1 cellular context compared by ENCODE assay signal in the genomic region with DNA sequence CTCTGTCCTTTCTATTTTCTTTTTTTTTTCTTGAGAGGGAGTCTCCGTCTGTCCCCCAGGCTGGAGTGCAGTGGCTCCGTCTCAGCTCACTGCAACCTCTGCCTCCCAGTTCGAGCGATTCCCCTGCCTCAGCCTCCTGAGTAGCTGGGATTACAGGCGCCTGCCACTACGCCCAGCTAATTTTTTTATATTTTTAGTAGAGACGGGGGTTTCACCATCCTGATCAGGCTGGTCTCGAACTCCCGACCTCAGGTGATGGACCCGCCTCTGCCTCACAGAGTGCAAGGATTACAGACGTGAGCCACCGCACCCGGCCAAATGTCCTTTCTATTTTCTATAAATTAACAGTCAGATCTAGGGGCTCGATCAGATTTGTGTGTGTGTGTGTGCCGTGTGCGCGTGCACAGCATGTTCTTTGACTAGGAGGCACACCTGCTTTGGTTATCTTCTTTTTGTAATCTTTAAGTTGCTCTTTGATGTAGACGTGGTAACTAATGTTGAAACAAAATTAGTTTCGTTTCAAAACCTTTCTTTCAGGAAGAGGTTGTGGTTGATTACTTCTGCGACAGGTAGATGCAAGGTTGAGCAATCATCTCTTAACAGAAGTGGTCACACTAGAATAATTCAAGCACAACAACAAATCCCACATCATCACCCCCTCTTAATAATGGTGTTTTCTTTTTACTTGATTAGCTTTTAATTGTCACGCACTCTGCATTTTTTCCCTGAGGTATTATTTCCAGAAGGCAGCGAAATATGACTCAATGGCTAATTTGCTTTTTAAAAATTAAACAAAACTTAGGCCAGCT.
TF ChIP-seq lines count a peak whose summit lies in the region.

No MANE protein-coding gene starts in this region.

TF ChIP-seq in GM23338, 12 proteins besides CTCF, POLR2A, EP300 and RAD21 (continued from another document):
- TF ChIP-seq, protein P1, sequence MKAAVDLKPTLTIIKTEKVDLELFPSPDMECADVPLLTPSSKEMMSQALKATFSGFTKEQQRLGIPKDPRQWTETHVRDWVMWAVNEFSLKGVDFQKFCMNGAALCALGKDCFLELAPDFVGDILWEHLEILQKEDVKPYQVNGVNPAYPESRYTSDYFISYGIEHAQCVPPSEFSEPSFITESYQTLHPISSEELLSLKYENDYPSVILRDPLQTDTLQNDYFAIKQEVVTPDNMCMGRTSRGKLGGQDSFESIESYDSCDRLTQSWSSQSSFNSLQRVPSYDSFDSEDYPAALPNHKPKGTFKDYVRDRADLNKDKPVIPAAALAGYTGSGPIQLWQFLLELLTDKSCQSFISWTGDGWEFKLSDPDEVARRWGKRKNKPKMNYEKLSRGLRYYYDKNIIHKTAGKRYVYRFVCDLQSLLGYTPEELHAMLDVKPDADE (IDR thresholded peaks at IDR 0.05) = no peak
- TF ChIP-seq STAT1 (IDR thresholded peaks at IDR 0.05; ENCODE audit: unreplicated experiment) (no peak), EZH2 (IDR thresholded peaks at IDR 0.05; ENCODE audit: low read depth, unreplicated experiment) (no peak), POLR2AphosphoS5 (IDR thresholded peaks at IDR 0.05; ENCODE audit: low read depth) (no peak), JUNB (IDR thresholded peaks at IDR 0.05; ENCODE audit: unreplicated experiment) (no peak), CREB1 (CRISPR knock-in tag; IDR thresholded peaks at IDR 0.05; ENCODE audit: low read depth) (no peak), ZNF331 (CRISPR knock-in tag; IDR thresholded peaks at IDR 0.05; ENCODE audit: low read depth) (no peak)
- TF ChIP-seq, protein P2, sequence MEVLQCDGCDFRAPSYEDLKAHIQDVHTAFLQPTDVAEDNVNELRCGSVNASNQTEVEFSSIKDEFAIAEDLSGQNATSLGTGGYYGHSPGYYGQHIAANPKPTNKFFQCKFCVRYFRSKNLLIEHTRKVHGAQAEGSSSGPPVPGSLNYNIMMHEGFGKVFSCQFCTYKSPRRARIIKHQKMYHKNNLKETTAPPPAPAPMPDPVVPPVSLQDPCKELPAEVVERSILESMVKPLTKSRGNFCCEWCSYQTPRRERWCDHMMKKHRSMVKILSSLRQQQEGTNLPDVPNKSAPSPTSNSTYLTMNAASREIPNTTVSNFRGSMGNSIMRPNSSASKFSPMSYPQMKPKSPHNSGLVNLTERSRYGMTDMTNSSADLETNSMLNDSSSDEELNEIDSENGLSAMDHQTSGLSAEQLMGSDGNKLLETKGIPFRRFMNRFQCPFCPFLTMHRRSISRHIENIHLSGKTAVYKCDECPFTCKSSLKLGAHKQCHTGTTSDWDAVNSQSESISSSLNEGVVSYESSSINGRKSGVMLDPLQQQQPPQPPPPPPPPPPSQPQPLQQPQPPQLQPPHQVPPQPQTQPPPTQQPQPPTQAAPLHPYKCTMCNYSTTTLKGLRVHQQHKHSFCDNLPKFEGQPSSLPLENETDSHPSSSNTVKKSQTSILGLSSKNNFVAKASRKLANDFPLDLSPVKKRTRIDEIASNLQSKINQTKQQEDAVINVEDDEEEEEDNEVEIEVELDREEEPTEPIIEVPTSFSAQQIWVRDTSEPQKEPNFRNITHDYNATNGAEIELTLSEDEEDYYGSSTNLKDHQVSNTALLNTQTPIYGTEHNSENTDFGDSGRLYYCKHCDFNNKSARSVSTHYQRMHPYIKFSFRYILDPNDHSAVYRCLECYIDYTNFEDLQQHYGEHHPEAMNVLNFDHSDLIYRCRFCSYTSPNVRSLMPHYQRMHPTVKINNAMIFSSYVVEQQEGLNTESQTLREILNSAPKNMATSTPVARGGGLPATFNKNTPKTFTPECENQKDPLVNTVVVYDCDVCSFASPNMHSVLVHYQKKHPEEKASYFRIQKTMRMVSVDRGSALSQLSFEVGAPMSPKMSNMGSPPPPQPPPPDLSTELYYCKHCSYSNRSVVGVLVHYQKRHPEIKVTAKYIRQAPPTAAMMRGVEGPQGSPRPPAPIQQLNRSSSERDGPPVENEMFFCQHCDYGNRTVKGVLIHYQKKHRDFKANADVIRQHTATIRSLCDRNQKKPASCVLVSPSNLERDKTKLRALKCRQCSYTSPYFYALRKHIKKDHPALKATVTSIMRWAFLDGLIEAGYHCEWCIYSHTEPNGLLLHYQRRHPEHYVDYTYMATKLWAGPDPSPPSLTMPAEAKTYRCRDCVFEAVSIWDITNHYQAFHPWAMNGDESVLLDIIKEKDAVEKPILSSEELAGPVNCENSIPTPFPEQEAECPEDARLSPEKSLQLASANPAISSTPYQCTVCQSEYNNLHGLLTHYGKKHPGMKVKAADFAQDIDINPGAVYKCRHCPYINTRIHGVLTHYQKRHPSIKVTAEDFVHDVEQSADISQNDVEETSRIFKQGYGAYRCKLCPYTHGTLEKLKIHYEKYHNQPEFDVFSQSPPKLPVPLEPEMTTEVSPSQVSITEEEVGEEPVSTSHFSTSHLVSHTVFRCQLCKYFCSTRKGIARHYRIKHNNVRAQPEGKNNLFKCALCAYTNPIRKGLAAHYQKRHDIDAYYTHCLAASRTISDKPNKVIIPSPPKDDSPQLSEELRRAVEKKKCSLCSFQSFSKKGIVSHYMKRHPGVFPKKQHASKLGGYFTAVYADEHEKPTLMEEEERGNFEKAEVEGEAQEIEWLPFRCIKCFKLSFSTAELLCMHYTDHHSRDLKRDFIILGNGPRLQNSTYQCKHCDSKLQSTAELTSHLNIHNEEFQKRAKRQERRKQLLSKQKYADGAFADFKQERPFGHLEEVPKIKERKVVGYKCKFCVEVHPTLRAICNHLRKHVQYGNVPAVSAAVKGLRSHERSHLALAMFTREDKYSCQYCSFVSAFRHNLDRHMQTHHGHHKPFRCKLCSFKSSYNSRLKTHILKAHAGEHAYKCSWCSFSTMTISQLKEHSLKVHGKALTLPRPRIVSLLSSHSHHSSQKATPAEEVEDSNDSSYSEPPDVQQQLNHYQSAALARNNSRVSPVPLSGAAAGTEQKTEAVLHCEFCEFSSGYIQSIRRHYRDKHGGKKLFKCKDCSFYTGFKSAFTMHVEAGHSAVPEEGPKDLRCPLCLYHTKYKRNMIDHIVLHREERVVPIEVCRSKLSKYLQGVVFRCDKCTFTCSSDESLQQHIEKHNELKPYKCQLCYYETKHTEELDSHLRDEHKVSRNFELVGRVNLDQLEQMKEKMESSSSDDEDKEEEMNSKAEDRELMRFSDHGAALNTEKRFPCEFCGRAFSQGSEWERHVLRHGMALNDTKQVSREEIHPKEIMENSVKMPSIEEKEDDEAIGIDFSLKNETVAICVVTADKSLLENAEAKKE (CRISPR knock-in tag; IDR thresholded peaks at IDR 0.05) = no peak
